8 cellular contexts compared by ENCODE assay signal in genomic region chr5:143401846-143402463, GRCh38. TPM values are rescaled to one million over a fixed set of nuclear protein-coding genes. Genes with fewer than 3 reads are reported as not detected.
DNase-seq lines count a peak whose midpoint lies in the region; ATAC-seq and TF ChIP-seq lines count a peak whose summit lies in the region.

No MANE protein-coding gene starts in this region.

- H3K4me3 Mint-ChIP-seq in activated naive CD8-positive, alpha-beta T cell treated with anti-CD3 and anti-CD28 coated beads for 36 hours = peak overlapping the region; percentile 86
- H3K4me3 Mint-ChIP-seq in immature natural killer cell = peak overlapping the region; percentile 91 to 95 (median 93)
- peak overlapping the region; percentile 84 to 89 for H3K4me3 Mint-ChIP-seq in stimulated activated naive B cell treated with anti-CD40 and anti-IgM and Interleukin-4, amounts not matched to agents 10 μg/mL and 1 μg/mL and 100 μg/mL, for 72 hours

- no peak overlapping the region for H2AFZ ChIP-seq in HCT116 (ENCODE audit: low read depth, low read length, poor library complexity, severe bottlenecking)

- CTCF ChIA-PET in AG04450 (lab: Charles Lee) = interaction anchor here (1.1 to 1.8 kb wide), 3 partner anchors 385 to 480 kb away, joined by 3 to 8 read pairs (median 5); no protein-coding TSS in a partner anchor
- CTCF ChIA-PET in HCT116 (lab: Charles Lee) = no interaction called here

- H4K20me1 ChIP-seq in HCT116 (ENCODE audit: insufficient read depth) = no peaks in the 10 kb centered on the region

- H3K9me3 ChIP-seq in AG04450 (ENCODE audit: control insufficient read depth, insufficient read depth, low read length) (no peaks in the 10 kb centered on the region; the same call in 1 of the 2 replicates), HCT116 (ENCODE audit: control insufficient read depth in 1 of 2, insufficient read depth in 1 of 2, low read depth in 1 of 2, low read length in 2 of 2) (no peaks in the 10 kb centered on the region)

- intact Hi-C loops in HCT116 (cut with micrococcal nuclease) = loop anchor here (2.0 to 5.0 kb wide), 3 partner anchors 157 to 425 kb away; no protein-coding TSS in a partner anchor

- TF ChIP-seq POLR2A in HCT116 (IDR thresholded peaks at IDR 0.05; ENCODE audit: borderline replicate concordance, extremely low read depth, insufficient read depth, insufficient read length) = no peak

- H3K4me2 ChIP-seq in HCT116 (ENCODE audit: low read length) = peak overlapping the region; percentile 93

- H3K9ac ChIP-seq in HCT116 (ENCODE audit: low read length) = peak overlapping the region; percentile 71

- no peak overlapping the region for H3K27ac ChIP-seq in AG04450 (ENCODE audit: low read depth, low read length)
- H3K27ac ChIP-seq in HCT116 (ENCODE audit: low read depth, low read length) = no peak overlapping the region

- H3K27me3 ChIP-seq in AG04450 (ENCODE audit: control insufficient read depth, insufficient read depth, low read length) = no peaks in the 10 kb centered on the region
- no peaks in the 10 kb centered on the region for H3K27me3 ChIP-seq in HCT116 (ENCODE audit: insufficient read depth, low read length)

- peaks cover 9 to 14% of the 10 kb centered on the region in 2 experiments; a peak in 2 of 4 replicates for H3K4me1 ChIP-seq in HCT116 (ENCODE audit: control insufficient read depth in 1 of 2, insufficient read depth in 2 of 2, low read length in 2 of 2)

- ATAC-seq in HCT116 = no peak
- ATAC-seq in stimulated activated naive B cell treated with anti-CD40 and anti-IgM and Interleukin-4, amounts not matched to agents 10 μg/mL and 1 μg/mL and 100 μg/mL, for 72 hours (replicated peaks) = no peak
- ATAC-seq in GM18517 (IDR thresholded peaks at IDR 0.05; ENCODE audit: unreplicated experiment) = no peak
- no peak for ATAC-seq in HG02763 (IDR thresholded peaks at IDR 0.05; ENCODE audit: unreplicated experiment)

- POLR2A ChIA-PET in AG04450 (lab: Yijun Ruan, JAX) (interaction anchor here (1.4 kb wide), 1 partner anchor 153 kb away, joined by 5 read pairs; no protein-coding TSS in a partner anchor), HCT116 (lab: Charles Lee) (no interaction called here)

- H3K27ac Mint-ChIP-seq in activated naive CD8-positive, alpha-beta T cell treated with anti-CD3 and anti-CD28 coated beads for 36 hours = peak overlapping the region; percentile 86
- H3K27ac Mint-ChIP-seq in immature natural killer cell = peak overlapping the region; percentile 89 to 97 (median 92)
- peak overlapping the region; percentile 89 for H3K27ac Mint-ChIP-seq in stimulated activated naive B cell treated with anti-CD40 and anti-IgM and Interleukin-4, amounts not matched to agents 10 μg/mL and 1 μg/mL and 100 μg/mL, for 72 hours

- TF ChIP-seq RAD21 in HCT116 (IDR thresholded peaks at IDR 0.05; ENCODE audit: low read depth) = no peak

- DNase-seq in AG04450 (ENCODE audit: low read depth, low spot score) (no peak), HCT116 (ENCODE audit: low read depth, low spot score) (no peak), immature natural killer cell (peak in 2 of 3 donors; percentile 39 to 45), NK-92 (lab: John Stamatoyannopoulos, UW; ENCODE audit: unreplicated experiment) (no peak)
- DNase-seq in activated naive CD8-positive, alpha-beta T cell treated with anti-CD3 and anti-CD28 coated beads for 36 hours = peak; percentile 9
- DNase-seq in stimulated activated naive B cell treated with anti-CD40 and anti-IgM and Interleukin-4, amounts not matched to agents 10 μg/mL and 1 μg/mL and 100 μg/mL, for 72 hours = no peak

- no peaks in the 10 kb centered on the region for H3K27me3 Mint-ChIP-seq in activated naive CD8-positive, alpha-beta T cell treated with anti-CD3 and anti-CD28 coated beads for 36 hours
- H3K27me3 Mint-ChIP-seq in immature natural killer cell (ENCODE audit: low read depth in 3 of 3) = peaks cover 14 to 29% (median 20%) of the 10 kb centered on the region in 3 donors
- H3K27me3 Mint-ChIP-seq in stimulated activated naive B cell treated with anti-CD40 and anti-IgM and Interleukin-4, amounts not matched to agents 10 μg/mL and 1 μg/mL and 100 μg/mL, for 72 hours = no peaks in the 10 kb centered on the region

- TSS peak; percentile 35 for BruUV-seq in HCT116 (replicated peaks; lab: Mats Ljungman, UMichigan)

- peaks cover 0 to 6% of the 10 kb centered on the region in 2 experiments; a peak in 1 of 4 replicates for H3K36me3 ChIP-seq in HCT116 (ENCODE audit: control insufficient read depth in 1 of 2, insufficient read depth in 2 of 2, low read length in 2 of 2)

- peaks cover 34% of the 10 kb centered on the region; the same call in 1 of the 2 replicates for H3K79me2 ChIP-seq in HCT116 (ENCODE audit: insufficient read depth, low read length)

- peaks cover 42% of the 10 kb centered on the region for H3K36me3 Mint-ChIP-seq in activated naive CD8-positive, alpha-beta T cell treated with anti-CD3 and anti-CD28 coated beads for 36 hours
- peaks cover 15 to 24% (median 20%) of the 10 kb centered on the region in 3 donors for H3K36me3 Mint-ChIP-seq in immature natural killer cell
- peaks cover 7 to 21% of the 10 kb centered on the region in 2 donors for H3K36me3 Mint-ChIP-seq in stimulated activated naive B cell treated with anti-CD40 and anti-IgM and Interleukin-4, amounts not matched to agents 10 μg/mL and 1 μg/mL and 100 μg/mL, for 72 hours

- H3K9me3 Mint-ChIP-seq in activated naive CD8-positive, alpha-beta T cell treated with anti-CD3 and anti-CD28 coated beads for 36 hours = no peaks in the 10 kb centered on the region
- H3K9me3 Mint-ChIP-seq in immature natural killer cell = no peaks in the 10 kb centered on the region
- H3K9me3 Mint-ChIP-seq in stimulated activated naive B cell treated with anti-CD40 and anti-IgM and Interleukin-4, amounts not matched to agents 10 μg/mL and 1 μg/mL and 100 μg/mL, for 72 hours = no peaks in the 10 kb centered on the region

- H3K4me3 ChIP-seq in AG04450 (ENCODE audit: low read depth, low read length) = peak overlapping the region; percentile 70
- peak overlapping the region; percentile 66 to 77 for H3K4me3 ChIP-seq in HCT116 (replicated peaks in 1 of 2; ENCODE audit: low read depth in 1 of 2, low read length in 2 of 2)

- no peaks in the 10 kb centered on the region for H3K9me2 ChIP-seq in HCT116 (ENCODE audit: insufficient read depth)

- RAD21 ChIA-PET in HCT116 (lab: Charles Lee; ENCODE audit: low non-redundant PET in 1 of 2, low total read pairs in 2 of 2, uncharacterized antibody in 2 of 2, unreplicated experiment in 2 of 2) = no interaction called here

- peaks cover 55% of the 10 kb centered on the region for H3K4me1 Mint-ChIP-seq in activated naive CD8-positive, alpha-beta T cell treated with anti-CD3 and anti-CD28 coated beads for 36 hours
- H3K4me1 Mint-ChIP-seq in immature natural killer cell = peaks cover 64 to 77% of the 10 kb centered on the region in 2 donors
- H3K4me1 Mint-ChIP-seq in stimulated activated naive B cell treated with anti-CD40 and anti-IgM and Interleukin-4, amounts not matched to agents 10 μg/mL and 1 μg/mL and 100 μg/mL, for 72 hours = peaks cover 26 to 49% of the 10 kb centered on the region in 2 donors

- TF ChIP-seq CTCF in AG04450 (IDR thresholded peaks at IDR 0.05; ENCODE audit: low read depth, low read length) = no peak
- no peak for TF ChIP-seq CTCF in HCT116 (IDR thresholded peaks at IDR 0.05 in 2 of 3, conservative IDR thresholded peaks at IDR 0.05 in 1 of 3; ENCODE audit: borderline replicate concordance in 1 of 3, insufficient read depth in 1 of 3, low read depth in 2 of 3, low read length in 2 of 3)

TF ChIP-seq in HCT116, 20 proteins besides CTCF, POLR2A, EP300 and RAD21:
- TF ChIP-seq SRF (IDR thresholded peaks at IDR 0.05; ENCODE audit: low read depth) = no peak
- TF ChIP-seq TCF7L2 (IDR thresholded peaks at IDR 0.05; ENCODE audit: borderline replicate concordance, extremely low read depth, insufficient read depth, insufficient read length) = no peak
- no peak for TF ChIP-seq REST (IDR thresholded peaks at IDR 0.05; ENCODE audit: low read depth)
- no peak for TF ChIP-seq SP1 (IDR thresholded peaks at IDR 0.05; ENCODE audit: low read depth)
- no peak for TF ChIP-seq EGR1 (IDR thresholded peaks at IDR 0.05; ENCODE audit: low read depth)
- no peak for TF ChIP-seq CEBPB (IDR thresholded peaks at IDR 0.05; ENCODE audit: low read depth)

RNA-seq across cellular contexts. Expression of gene NR3C1, which starts 1.5 kb away (rescaled TPM):
- 34.7 and 44.1 TPM in 2 replicates for polyA plus RNA-seq in AG04450 (2011; rRNA removed)
- polyA minus RNA-seq in AG04450 (2011; rRNA and poly(A)+ RNA removed) = 43.3 and 66.9 TPM in 2 replicates
- 16.0 TPM for total RNA-seq in HCT116 (2021; ENCODE audit: unreplicated experiment)
- 2.6 and 3.7 TPM in 2 replicates for polyA plus RNA-seq in HCT116 (2012)
- total RNA-seq in activated naive CD8-positive, alpha-beta T cell treated with anti-CD3 and anti-CD28 coated beads for 36 hours = 10 to 100 TPM; 51.2 to 54.0 TPM
- 100 to 1,000 TPM in 1 of 3 donors, 10 to 100 TPM in 2; 87.3 to 142 (median 92.6) TPM for polyA plus RNA-seq in immature natural killer cell

Comparison
In these comparisons a context has a peak if more than half of its experiments do, and no peak if none do; other contexts are left out.
1. DNase-seq: peak in activated naive CD8-positive, alpha-beta T cell treated with anti-CD3 and anti-CD28 coated beads for 36 hours (single experiment) and immature natural killer cell (2 of 3); none in AG04450 (single experiment), HCT116 (single experiment), stimulated activated naive B cell treated with anti-CD40 and anti-IgM and Interleukin-4, amounts not matched to agents 10 μg/mL and 1 μg/mL and 100 μg/mL, for 72 hours (single experiment) and NK-92 (single experiment).
2. Peak in every context shown above with its lines, with median percentiles within 50 percentile points of each other: H3K27ac Mint-ChIP-seq and H3K4me3 Mint-ChIP-seq.